2 cellular contexts compared by ENCODE assay signal in the genomic region with DNA sequence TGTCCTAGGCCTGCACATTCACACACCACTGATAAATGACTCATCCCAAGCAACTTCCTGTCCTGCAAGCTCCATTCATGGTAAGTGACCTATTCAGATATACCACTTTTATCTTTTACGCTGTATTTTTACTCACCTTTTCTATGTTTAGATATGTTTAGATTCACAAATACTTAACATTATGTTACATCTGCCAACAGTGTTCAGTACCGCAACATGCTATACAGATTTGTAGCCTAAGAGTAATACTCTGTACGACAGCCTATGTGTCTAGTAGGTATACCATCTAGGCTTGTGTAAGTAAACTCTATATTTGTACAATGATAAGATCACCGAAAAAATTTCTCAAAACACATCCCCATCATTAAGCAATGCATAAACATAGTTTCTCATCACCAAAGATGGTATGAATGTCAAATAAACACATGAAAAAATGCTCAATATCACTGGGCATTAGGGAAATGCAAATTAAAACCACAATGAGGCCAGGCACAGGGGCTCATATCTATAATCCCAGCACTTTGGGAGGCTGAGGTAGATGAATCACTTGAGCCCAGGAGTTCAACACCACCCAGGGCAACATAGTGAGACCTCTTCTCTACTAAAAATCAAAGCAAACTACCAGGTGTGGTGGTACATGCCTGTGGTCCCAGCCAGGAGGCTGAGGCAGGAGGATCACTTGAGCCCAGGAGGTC.
TF ChIP-seq lines count a peak whose summit lies in the region.

No MANE protein-coding gene starts in this region.

TF ChIP-seq in IMR-90, 13 proteins besides CTCF, POLR2A, EP300 and RAD21:
- TF ChIP-seq, protein P1, sequence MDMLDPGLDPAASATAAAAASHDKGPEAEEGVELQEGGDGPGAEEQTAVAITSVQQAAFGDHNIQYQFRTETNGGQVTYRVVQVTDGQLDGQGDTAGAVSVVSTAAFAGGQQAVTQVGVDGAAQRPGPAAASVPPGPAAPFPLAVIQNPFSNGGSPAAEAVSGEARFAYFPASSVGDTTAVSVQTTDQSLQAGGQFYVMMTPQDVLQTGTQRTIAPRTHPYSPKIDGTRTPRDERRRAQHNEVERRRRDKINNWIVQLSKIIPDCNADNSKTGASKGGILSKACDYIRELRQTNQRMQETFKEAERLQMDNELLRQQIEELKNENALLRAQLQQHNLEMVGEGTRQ (IDR thresholded peaks at IDR 0.05; ENCODE audit: low read depth, low read length): no peak
- TF ChIP-seq BHLHE40 (IDR thresholded peaks at IDR 0.05; ENCODE audit: low read depth, low read length) (peak; percentile 59; the same call in 1 of the 2 replicates), RFX5 (IDR thresholded peaks at IDR 0.05; ENCODE audit: low read depth, low read length) (no peak), FOS (IDR thresholded peaks at IDR 0.05; ENCODE audit: low read depth, low read length) (peak; percentile 85), CEBPB (IDR thresholded peaks at IDR 0.05; ENCODE audit: low read depth, low read length) (peak; percentile 86)

TF ChIP-seq in GM12878, 131 proteins besides CTCF, POLR2A, EP300 and RAD21:
- TF ChIP-seq MXI1 (IDR thresholded peaks at IDR 0.05; ENCODE audit: low read depth, low read length) (no peak), JUNB (IDR thresholded peaks at IDR 0.05) (0 out of 2 replicates have a peak, but pooled peaks have one; percentile 7), RUNX3 (IDR thresholded peaks at IDR 0.05; ENCODE audit: low read length) (peak; percentile 29; the same call in 1 of the 2 replicates)
